ENCODE assay signal across 16 cellular contexts in the genomic region with DNA sequence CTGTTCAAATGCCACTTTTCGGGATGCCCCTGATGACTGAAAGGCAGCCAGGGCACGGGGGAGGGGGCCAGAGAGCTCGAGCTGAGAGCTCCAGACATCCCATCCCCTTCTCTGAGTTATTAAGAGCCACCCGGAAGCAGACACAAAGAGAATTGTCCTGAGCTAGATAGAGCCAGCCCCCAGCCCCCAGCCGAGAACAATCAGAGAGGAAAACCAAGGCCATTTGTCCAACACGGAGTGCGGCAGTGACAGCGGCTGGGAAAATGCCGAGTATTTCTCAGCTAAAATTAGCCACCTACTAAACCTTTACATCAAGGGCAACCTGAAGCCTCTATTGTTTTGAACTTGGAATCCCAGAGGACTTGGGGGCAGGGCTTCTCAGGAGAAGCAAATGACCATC. TPM values are rescaled to one million over a fixed set of nuclear protein-coding genes. Genes with fewer than 3 reads are reported as not detected.
DNase-seq lines count a peak whose midpoint lies in the region; TF ChIP-seq lines count a peak whose summit lies in the region.
"Had no signal": no experiment of that assay in that cellular context is flagged by ENCODE, and none has a peak within 500 bp of the region (broad histone marks: within the 10 kb centered on the region; RNA-seq: fewer than 3 reads in every experiment).

No MANE protein-coding gene starts in this region.

- H3K9me3 ChIP-seq in mammary epithelial cell (replicated peaks; ENCODE audit: insufficient read depth, low read length): no peaks in the 10 kb centered on the region
- H3K9me3 ChIP-seq: colonic mucosa, tibial nerve had no signal

- H3K79me2 ChIP-seq in mammary epithelial cell (ENCODE audit: insufficient read depth, low read length): no peaks in the 10 kb centered on the region

- no peak for DNase-seq in MCF 10A (ENCODE audit: unreplicated experiment)
- DNase-seq in mammary epithelial cell: no peak
- peak; percentile 61 for DNase-seq in endothelial cell (ENCODE audit: low spot score)
- peak; percentile 62 for DNase-seq in midbrain (lab: John Stamatoyannopoulos, UW)
- DNase-seq in type B pancreatic cell (ENCODE audit: extremely low spot score, unreplicated experiment): no peak
- no peak for DNase-seq in effector CD4-positive, alpha-beta T cell
- no peak for DNase-seq in NCI-H774 (lab: John Stamatoyannopoulos, UW)
- DNase-seq in HK-2 (ENCODE audit: unreplicated experiment): no peak
- DNase-seq: colonic mucosa, DMS153, KG1, natural killer cell, NCI-H187 treated with DMSO at 0.1 percent for 48 hours had no signal

- POLR2A ChIA-PET in MCF 10A (lab: Yijun Ruan, JAX): interaction anchor here (0.6 to 8.7 kb wide), 5 partner anchors 17 to 1083 kb away, joined by 3 to 123 read pairs (median 5); partner anchors contain the start of gene UNC5B

- H3K4me1 Mint-ChIP-seq in MCF 10A (ENCODE audit: insufficient read depth, unreplicated experiment): peaks cover 48% of the 10 kb centered on the region
- H3K4me1 Mint-ChIP-seq in endothelial cell (ENCODE audit: unreplicated experiment): peaks cover 85% of the 10 kb centered on the region
- H3K4me1 Mint-ChIP-seq in type B pancreatic cell (ENCODE audit: unreplicated experiment): peaks cover 53% of the 10 kb centered on the region
- H3K4me1 Mint-ChIP-seq: natural killer cell had no signal

- no peak overlapping the region for H3K9ac ChIP-seq in mammary epithelial cell (ENCODE audit: insufficient read depth, low read length)

- no peak overlapping the region for H3K27ac ChIP-seq in mammary epithelial cell (ENCODE audit: insufficient read depth, low read depth, low read length)
- H3K27ac ChIP-seq: tibial nerve, VCaP had no signal

- H3K9me3 Mint-ChIP-seq in MCF 10A (ENCODE audit: unreplicated experiment) (no peaks in the 10 kb centered on the region), endothelial cell (ENCODE audit: unreplicated experiment) (no peaks in the 10 kb centered on the region), type B pancreatic cell (no peaks in the 10 kb centered on the region)
- H3K9me3 Mint-ChIP-seq: activated naive CD4-positive, alpha-beta T cell treated with anti-CD3 and anti-CD28 coated beads, Interleukin-2, amount 50 U/mL, for 72 hours; natural killer cell had no signal

- TF ChIP-seq CTCF in MCF 10A (IDR thresholded peaks at IDR 0.05; ENCODE audit: unreplicated experiment): no peak
- no peak for TF ChIP-seq CTCF in mammary epithelial cell (conservative IDR thresholded peaks at IDR 0.05 in 1 of 2, IDR thresholded peaks at IDR 0.05 in 1 of 2; ENCODE audit: extremely low read depth in 1 of 2, insufficient read depth in 1 of 2, low read depth in 1 of 2, low read length in 2 of 2)
- TF ChIP-seq CTCF in endothelial cell (IDR thresholded peaks at IDR 0.05; ENCODE audit: unreplicated experiment): no peak
- TF ChIP-seq CTCF in type B pancreatic cell (conservative IDR thresholded peaks at IDR 0.05): no peak

- no peaks in the 10 kb centered on the region for H3K27me3 Mint-ChIP-seq in MCF 10A (ENCODE audit: insufficient read depth, unreplicated experiment)
- peaks cover 17% of the 10 kb centered on the region for H3K27me3 Mint-ChIP-seq in endothelial cell (ENCODE audit: unreplicated experiment)
- H3K27me3 Mint-ChIP-seq in type B pancreatic cell: no peaks in the 10 kb centered on the region

- CTCF ChIA-PET in MCF 10A (lab: Yijun Ruan, JAX) (interaction anchor here (1.0 to 1.2 kb wide), 2 partner anchors 54 to 338 kb away, joined by 3 to 4 read pairs; no protein-coding TSS in a partner anchor), mammary epithelial cell (lab: Charles Lee; ENCODE audit: low non-redundant PET) (no interaction called here)

- no peaks in the 10 kb centered on the region for H3K36me3 Mint-ChIP-seq in MCF 10A (ENCODE audit: insufficient read depth, unreplicated experiment)
- H3K36me3 Mint-ChIP-seq in endothelial cell (ENCODE audit: low read depth, unreplicated experiment): peaks cover 12% of the 10 kb centered on the region
- H3K36me3 Mint-ChIP-seq in type B pancreatic cell: no peaks in the 10 kb centered on the region
- H3K36me3 Mint-ChIP-seq: activated naive CD4-positive, alpha-beta T cell treated with anti-CD3 and anti-CD28 coated beads, Interleukin-2, amount 50 U/mL, for 72 hours; natural killer cell had no signal

- intact Hi-C loops in MCF 10A (cut with micrococcal nuclease): no loop called here
- intact Hi-C loops in mammary epithelial cell (cut with micrococcal nuclease): no loop called here

- peaks cover 22% of the 10 kb centered on the region for H3K4me1 ChIP-seq in mammary epithelial cell (ENCODE audit: insufficient read depth, low read length)

- BruUV-seq in MCF 10A (replicated peaks; lab: Mats Ljungman, UMichigan) (no TSS peak), mammary epithelial cell (replicated peaks; lab: Mats Ljungman, UMichigan) (no TSS peak)

- dilution Hi-C loops in mammary epithelial cell (cut with HindIII; ENCODE audit: low sequenced_read_pairs): no loop called here

- H3K4me2 ChIP-seq in mammary epithelial cell (ENCODE audit: insufficient read depth, low read depth, low read length): no peak overlapping the region

- H3K4me3 Mint-ChIP-seq in MCF 10A (ENCODE audit: unreplicated experiment): no peak overlapping the region
- H3K4me3 Mint-ChIP-seq in endothelial cell (ENCODE audit: unreplicated experiment): peak overlapping the region; percentile 56
- no peak overlapping the region for H3K4me3 Mint-ChIP-seq in type B pancreatic cell
- H3K4me3 Mint-ChIP-seq: natural killer cell had no signal

- H2AFZ ChIP-seq in mammary epithelial cell (ENCODE audit: low read depth, low read length): no peak overlapping the region

- WGBS in mammary epithelial cell (ENCODE audit: low coverage, missing lambda C conversion rate): 93% methylated on average over 8 of the region's 9 CpGs

- H3K27me3 ChIP-seq in mammary epithelial cell (ENCODE audit: insufficient read depth, low read length): no peaks in the 10 kb centered on the region
- H3K27me3 ChIP-seq: colonic mucosa, tibial nerve had no signal

- no peak overlapping the region for H3K4me3 ChIP-seq in mammary epithelial cell (replicated peaks in 1 of 3; ENCODE audit: insufficient read depth in 1 of 3, low read depth in 2 of 3, low read length in 3 of 3)
- H3K4me3 ChIP-seq: colonic mucosa, tibial nerve had no signal

- H3K27ac Mint-ChIP-seq in MCF 10A (ENCODE audit: low read depth, unreplicated experiment): peak overlapping the region; percentile 23
- H3K27ac Mint-ChIP-seq in endothelial cell (ENCODE audit: unreplicated experiment): peak overlapping the region; percentile 92
- H3K27ac Mint-ChIP-seq in type B pancreatic cell: peak overlapping the region; percentile 31
- H3K27ac Mint-ChIP-seq: activated naive CD4-positive, alpha-beta T cell treated with anti-CD3 and anti-CD28 coated beads, Interleukin-2, amount 50 U/mL, for 72 hours; natural killer cell had no signal

- no peaks in the 10 kb centered on the region for H4K20me1 ChIP-seq in mammary epithelial cell (ENCODE audit: insufficient read depth, low read length)

- in situ Hi-C loops in mammary epithelial cell (cut with MboI; ENCODE audit: low sequenced_read_pairs in 2 of 2): no loop called here

- H3K36me3 ChIP-seq in mammary epithelial cell (ENCODE audit: insufficient read depth, low read length): no peaks in the 10 kb centered on the region
- H3K36me3 ChIP-seq: colonic mucosa, tibial nerve had no signal

RNA-seq across cellular contexts. Expression of gene UNC5B, which starts 51.0 kb away (rescaled TPM):
- total RNA-seq in MCF 10A (2022) (80.5 and 82.4 TPM in 2 replicates), mammary epithelial cell (10 to 100 TPM in 1 of 2 donors, 1 to 10 TPM in 1; 7.2 to 10.0 TPM), endothelial cell (ENCODE audit: unreplicated experiment) (231 TPM), type B pancreatic cell (ENCODE audit: low replicate concordance) (16.3 and 22.4 TPM in 2 replicates)
- polyA plus RNA-seq in mammary epithelial cell: 4.9 TPM
- polyA minus RNA-seq in mammary epithelial cell: 10.2 TPM
- total RNA-seq: activated naive CD4-positive, alpha-beta T cell treated with anti-CD3 and anti-CD28 coated beads, Interleukin-2, amount 50 U/mL, for 72 hours had no signal

RNA-seq across cellular contexts. Expression of gene SLC29A3, which starts 55.7 kb away (rescaled TPM):
- 3.6 and 4.0 TPM in 2 replicates for total RNA-seq in MCF 10A (2022)
- 1 to 10 TPM; 3.5 to 8.2 TPM for total RNA-seq in mammary epithelial cell
- 1.9 TPM for polyA plus RNA-seq in mammary epithelial cell
- polyA minus RNA-seq in mammary epithelial cell: 2.6 TPM
- total RNA-seq in endothelial cell (ENCODE audit: unreplicated experiment): 11.7 TPM
- total RNA-seq in type B pancreatic cell (ENCODE audit: low replicate concordance): 8.8 and 11.1 TPM in 2 replicates

Comparison
In these comparisons a context has a peak if more than half of its experiments do, and no peak if none do; other contexts are left out.
1. DNase-seq: peak in endothelial cell (single experiment) and midbrain (single experiment); none in MCF 10A (single experiment), mammary epithelial cell (single experiment), type B pancreatic cell (single experiment), effector CD4-positive, alpha-beta T cell (single experiment), NCI-H774 (single experiment) and HK-2 (single experiment).
2. H3K27ac Mint-ChIP-seq: peak in every context shown above with its lines; median percentile 92 in endothelial cell; 31 in type B pancreatic cell; 23 in MCF 10A.